In the genomic region with DNA sequence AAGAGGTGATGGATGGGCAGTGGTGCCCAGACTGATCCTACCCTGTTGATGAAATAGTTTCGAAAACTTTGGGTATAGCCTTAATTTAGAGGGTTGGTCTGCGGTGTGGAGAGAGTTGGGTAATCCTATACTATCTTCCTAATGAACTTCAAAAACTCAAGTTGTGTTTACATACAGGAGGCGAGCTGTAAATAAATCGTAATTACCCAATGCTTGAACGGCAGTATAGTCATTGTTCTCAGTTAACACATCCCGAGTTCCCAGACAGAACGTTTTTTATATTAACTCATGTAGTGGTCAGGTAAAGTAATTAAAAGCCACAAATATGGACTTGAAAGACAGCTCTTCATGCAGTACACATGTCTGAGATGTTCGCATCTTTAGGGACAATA, we compare ENCODE assay signal across 8 cellular contexts. TPM values are rescaled to one million over a fixed set of nuclear protein-coding genes. Genes with fewer than 3 reads are reported as not detected.
DNase-seq lines count a peak whose midpoint lies in the region; ATAC-seq, FAIRE-seq and TF ChIP-seq lines count a peak whose summit lies in the region.

No MANE protein-coding gene starts in this region.

- intact Hi-C loops in testis (cut with DNase I; ENCODE audit: low total_unique reads): loop anchor here (5.0 kb wide), 1 partner anchor 955 kb away; no protein-coding TSS in a partner anchor

- H3K9ac ChIP-seq in MM.1S (ENCODE audit: low read length) (peak overlapping the region; percentile 60; the same call in 1 of the 2 replicates), astrocyte (ENCODE audit: low read length) (peak overlapping the region; percentile 90)

- H3K4me3 ChIP-seq in MM.1S (ENCODE audit: low read length) (peak overlapping the region; percentile 66), astrocyte (ENCODE audit: insufficient read depth, low read depth, low read length) (peak overlapping the region; percentile 99), testis (peak overlapping the region; percentile 77 to 91)

- H3K9me3 Mint-ChIP-seq in astrocyte (ENCODE audit: unreplicated experiment): no peaks in the 10 kb centered on the region

- no peaks in the 10 kb centered on the region for H3K27me3 Mint-ChIP-seq in astrocyte (ENCODE audit: low read depth, unreplicated experiment)

- no peaks in the 10 kb centered on the region for H3K9me3 ChIP-seq in MM.1S (replicated peaks; ENCODE audit: insufficient read depth, low read length)
- H3K9me3 ChIP-seq in astrocyte (ENCODE audit: insufficient read depth, low read depth, low read length): no peaks in the 10 kb centered on the region
- no peaks in the 10 kb centered on the region for H3K9me3 ChIP-seq in testis

- H3K79me2 ChIP-seq in MM.1S (ENCODE audit: low read length) (peaks cover 52% of the 10 kb centered on the region), astrocyte (ENCODE audit: insufficient read depth, low read length) (peaks cover 56% of the 10 kb centered on the region)

- H3K4me3 Mint-ChIP-seq in astrocyte (ENCODE audit: unreplicated experiment): peak overlapping the region; percentile 92

- FAIRE-seq in astrocyte (lab: Jason Lieb, UNC): no peak

- 1% methylated on average over 8 of the region's 8 CpGs for WGBS in testis, 2 donors

- H3K27me3 ChIP-seq in MM.1S (replicated peaks; ENCODE audit: insufficient read depth, low read length) (no peaks in the 10 kb centered on the region), astrocyte (ENCODE audit: insufficient read depth, low read length) (no peaks in the 10 kb centered on the region), testis (no peaks in the 10 kb centered on the region)

- peaks cover 6% of the 10 kb centered on the region; the same call in 1 of the 2 replicates for H4K20me1 ChIP-seq in MM.1S (ENCODE audit: insufficient read depth, low read length)
- peaks cover 41% of the 10 kb centered on the region for H4K20me1 ChIP-seq in astrocyte (ENCODE audit: insufficient read depth, low read length)

- peak overlapping the region; percentile 65 for H3K4me2 ChIP-seq in MM.1S (ENCODE audit: low read depth, low read length)
- H3K4me2 ChIP-seq in astrocyte (ENCODE audit: low read length): peak overlapping the region; percentile 92

- no peaks in the 10 kb centered on the region for H3K36me3 Mint-ChIP-seq in astrocyte (ENCODE audit: low read depth, unreplicated experiment)

- DNase-seq in GF-D8 (lab: John Stamatoyannopoulos, UW) (peak; percentile 26), MM.1S (peak; percentile 15), astrocyte (ENCODE audit: low read depth) (peak; percentile 27), kidney tubule cell (ENCODE audit: low spot score) (peak; percentile 38), testis (no peak)

- H3K27ac ChIP-seq in MM.1S (ENCODE audit: low read length) (peak overlapping the region; percentile 74; the same call in 1 of the 2 replicates), astrocyte (ENCODE audit: low read depth, low read length) (peak overlapping the region; percentile 92), testis (peak overlapping the region; percentile 89 to 99)

- H3K36me3 ChIP-seq in MM.1S (replicated peaks; ENCODE audit: insufficient read depth, low read length) (no peaks in the 10 kb centered on the region), astrocyte (ENCODE audit: insufficient read depth, low read length) (no peaks in the 10 kb centered on the region), testis (ENCODE audit: low read depth, missing control alignments) (no peaks in the 10 kb centered on the region)

- H3K27ac Mint-ChIP-seq in astrocyte (ENCODE audit: unreplicated experiment): peak overlapping the region; percentile 94

- peaks cover 8% of the 10 kb centered on the region for H3F3A ChIP-seq in MM.1S (ENCODE audit: insufficient read depth, low read length)

- TF ChIP-seq CTCF in MM.1S (IDR thresholded peaks at IDR 0.05; ENCODE audit: low read length) (no peak), astrocyte (IDR thresholded peaks at IDR 0.05; ENCODE audit: insufficient read depth, low read depth, low read length) (no peak), testis (IDR thresholded peaks at IDR 0.05) (no peak)

- peaks cover 26% of the 10 kb centered on the region for H3K4me1 Mint-ChIP-seq in astrocyte (ENCODE audit: low read depth, unreplicated experiment)

- H2AFZ ChIP-seq in MM.1S (ENCODE audit: low read length): no peak overlapping the region
- peak overlapping the region; percentile 51 for H2AFZ ChIP-seq in astrocyte (ENCODE audit: low read depth, low read length)

- TF ChIP-seq POLR2A in testis (IDR thresholded peaks at IDR 0.05): no peak

- H3K4me1 ChIP-seq in MM.1S (ENCODE audit: low read length) (0 out of 2 replicates have a peak, but pooled peaks cover 2% of the 10 kb centered on the region), astrocyte (ENCODE audit: insufficient read depth, low read length) (peaks cover 7% of the 10 kb centered on the region), testis (peaks cover 8% of the 10 kb centered on the region)

- no peaks in the 10 kb centered on the region for H3K9me2 ChIP-seq in MM.1S (replicated peaks; ENCODE audit: insufficient read depth, low read length)

- ATAC-seq in HG02870 (IDR thresholded peaks at IDR 0.05; ENCODE audit: unreplicated experiment) (no peak), HG02642 (IDR thresholded peaks at IDR 0.05; ENCODE audit: poor library complexity, unreplicated experiment) (no peak), GM18502 (IDR thresholded peaks at IDR 0.05; ENCODE audit: poor library complexity, unreplicated experiment) (no peak)

RNA-seq across cellular contexts. Expression of a gene that starts 1.5 kb away (rescaled TPM):
- total RNA-seq in astrocyte (42.7 and 43.1 TPM in 2 replicates), testis (10 to 100 TPM; 46.3 to 52.4 TPM)
- polyA plus RNA-seq in testis (ENCODE audit: insufficient read depth, low read depth, low replicate concordance): 19.0 TPM

RNA-seq across cellular contexts. Expression of a gene that starts 49.2 kb away (rescaled TPM):
- total RNA-seq in astrocyte (76.9 and 81.9 TPM in 2 replicates), testis (100 to 1,000 TPM; 187 to 197 TPM)
- 56.4 TPM for polyA plus RNA-seq in testis (ENCODE audit: insufficient read depth, low read depth, low replicate concordance)
